In the genomic region with DNA sequence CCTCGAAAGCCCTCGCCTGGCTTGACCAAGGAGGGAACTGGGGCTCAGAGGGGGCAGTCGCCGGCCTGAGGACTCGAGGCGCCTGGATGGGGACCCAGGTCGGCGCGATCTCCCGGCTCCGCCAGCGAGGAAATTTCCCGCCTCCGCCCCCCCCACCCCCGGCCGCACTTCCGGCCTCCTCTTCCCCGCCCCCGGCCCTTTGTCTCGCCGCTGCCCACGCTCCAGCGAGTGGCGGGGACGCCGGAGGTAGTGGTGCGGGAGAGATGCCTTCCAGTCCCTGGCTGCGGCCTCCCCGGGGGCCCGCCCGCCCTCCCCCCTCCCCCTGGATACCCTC, we compare ENCODE assay signal across 9 cellular contexts. TPM values are rescaled to one million over a fixed set of nuclear protein-coding genes. Genes with fewer than 3 reads are reported as not detected.
A peak's percentile ranks its signal among the peaks of the same experiment; 100 is the strongest.
DNase-seq lines count a peak whose midpoint lies in the region; ATAC-seq and TF ChIP-seq lines count a peak whose summit lies in the region.
"Had no signal": no experiment of that assay in that cellular context is flagged by ENCODE, and none has a peak within 500 bp of the region (broad histone marks: within the 10 kb centered on the region; RNA-seq: fewer than 3 reads in every experiment).

No MANE protein-coding gene starts in this region.

- no peak for DNase-seq in CD4-positive, alpha-beta T cell
- DNase-seq in RWPE1 (ENCODE audit: low spot score) (no peak), glomerular visceral epithelial cell (ENCODE audit: extremely low spot score) (peak; percentile 23), germinal center (ENCODE audit: low spot score) (no peak)
- DNase-seq in stimulated activated naive B cell treated with anti-CD40 and anti-IgM and Interleukin-4, amounts not matched to agents 10 μg/mL and 1 μg/mL and 100 μg/mL, for 72 hours: no peak
- DNase-seq in activated CD4-positive, alpha-beta T cell treated with anti-CD3 and anti-CD28 coated beads, Interleukin-2, amount 50 U/mL, for 48 hours: no peak

- H3K27me3 Mint-ChIP-seq in CD4-positive, alpha-beta T cell: peaks cover 50% of the 10 kb centered on the region
- H3K27me3 Mint-ChIP-seq in stimulated activated naive B cell treated with anti-CD40 and anti-IgM and Interleukin-4, amounts not matched to agents 10 μg/mL and 1 μg/mL and 100 μg/mL, for 72 hours: peaks cover 32 to 38% of the 10 kb centered on the region in 2 donors

- peak overlapping the region; percentile 84 for H3K4me3 Mint-ChIP-seq in CD4-positive, alpha-beta T cell
- H3K4me3 Mint-ChIP-seq in stimulated activated naive B cell treated with anti-CD40 and anti-IgM and Interleukin-4, amounts not matched to agents 10 μg/mL and 1 μg/mL and 100 μg/mL, for 72 hours: peak overlapping the region; percentile 74 to 76

- intact Hi-C loops in CD4-positive, alpha-beta T cell (cut with DNase I, micrococcal nuclease): no loop called here

- no peak for TF ChIP-seq CTCF in CD4-positive, alpha-beta T cell (IDR thresholded peaks at IDR 0.05)
- peak; percentile 21; the same call in 1 of the 2 replicates for TF ChIP-seq CTCF in RWPE1 (conservative IDR thresholded peaks at IDR 0.05; ENCODE audit: low read depth)

- H3K9me3 ChIP-seq in CD4-positive, alpha-beta T cell (ENCODE audit: control insufficient read depth, low read length): no peaks in the 10 kb centered on the region

- H3K27ac ChIP-seq in CD4-positive, alpha-beta T cell (ENCODE audit: low read depth, low read length): no peak overlapping the region
- peak overlapping the region; percentile 66 for H3K27ac ChIP-seq in RWPE1

- CTCF ChIA-PET in CD4-positive, alpha-beta T cell (lab: Charles Lee): no interaction called here
- CTCF ChIA-PET in RWPE1 (lab: Yijun Ruan, JAX): no interaction called here

- POLR2A ChIA-PET in CD4-positive, alpha-beta T cell (lab: Charles Lee): no interaction called here
- POLR2A ChIA-PET in RWPE1 (lab: Yijun Ruan, JAX; ENCODE audit: low non-redundant PET): no interaction called here

- H3K36me3 Mint-ChIP-seq in CD4-positive, alpha-beta T cell (ENCODE audit: low read depth): no peaks in the 10 kb centered on the region
- peaks cover 2 to 6% of the 10 kb centered on the region in 2 donors for H3K36me3 Mint-ChIP-seq in stimulated activated naive B cell treated with anti-CD40 and anti-IgM and Interleukin-4, amounts not matched to agents 10 μg/mL and 1 μg/mL and 100 μg/mL, for 72 hours

- peaks cover 11% of the 10 kb centered on the region for H3K4me1 Mint-ChIP-seq in CD4-positive, alpha-beta T cell (ENCODE audit: low read depth)
- H3K4me1 Mint-ChIP-seq in stimulated activated naive B cell treated with anti-CD40 and anti-IgM and Interleukin-4, amounts not matched to agents 10 μg/mL and 1 μg/mL and 100 μg/mL, for 72 hours: peaks cover 9 to 13% of the 10 kb centered on the region in 2 donors

- H3K9me3 Mint-ChIP-seq in CD4-positive, alpha-beta T cell: no peaks in the 10 kb centered on the region
- no peaks in the 10 kb centered on the region for H3K9me3 Mint-ChIP-seq in stimulated activated naive B cell treated with anti-CD40 and anti-IgM and Interleukin-4, amounts not matched to agents 10 μg/mL and 1 μg/mL and 100 μg/mL, for 72 hours

- H3K27ac Mint-ChIP-seq in CD4-positive, alpha-beta T cell: no peak overlapping the region
- no peak overlapping the region for H3K27ac Mint-ChIP-seq in stimulated activated naive B cell treated with anti-CD40 and anti-IgM and Interleukin-4, amounts not matched to agents 10 μg/mL and 1 μg/mL and 100 μg/mL, for 72 hours

- ATAC-seq in CD4-positive, alpha-beta T cell (ENCODE audit: poor library complexity): no peak
- peak; percentile 7 for ATAC-seq in GM21737 (IDR thresholded peaks at IDR 0.05; ENCODE audit: unreplicated experiment)
- ATAC-seq in stimulated activated naive B cell treated with anti-CD40 and anti-IgM and Interleukin-4, amounts not matched to agents 10 μg/mL and 1 μg/mL and 100 μg/mL, for 72 hours (replicated peaks): peak; percentile 7 to 12
- ATAC-seq in HG03457 (IDR thresholded peaks at IDR 0.05; ENCODE audit: unreplicated experiment): no peak

- H3K27me3 ChIP-seq in CD4-positive, alpha-beta T cell (ENCODE audit: control insufficient read depth, insufficient read depth, low read length): peaks cover 9% of the 10 kb centered on the region

RNA-seq across cellular contexts. Expression of a gene that starts 0.4 kb away (rescaled TPM):
- total RNA-seq in CD4-positive, alpha-beta T cell: under 1 TPM; 0.22 to 0.36 TPM

RNA-seq across cellular contexts. Expression of a gene that starts 19.9 kb away (rescaled TPM):
- not detected for total RNA-seq in CD4-positive, alpha-beta T cell
- total RNA-seq: renal cortical epithelial cell had no signal

RNA-seq across cellular contexts. Expression of a gene that starts 20.1 kb away (rescaled TPM):
- not detected for total RNA-seq in CD4-positive, alpha-beta T cell
- total RNA-seq: renal cortical epithelial cell had no signal

RNA-seq across cellular contexts. Expression of a gene that starts 36.9 kb away (rescaled TPM):
- 1 to 10 TPM; 7.8 to 7.9 TPM for total RNA-seq in CD4-positive, alpha-beta T cell

Comparison
In these comparisons a context has a peak if more than half of its experiments do, and no peak if none do; other contexts are left out.
1. ATAC-seq: peak in GM21737 (single experiment) and stimulated activated naive B cell treated with anti-CD40 and anti-IgM and Interleukin-4, amounts not matched to agents 10 μg/mL and 1 μg/mL and 100 μg/mL, for 72 hours (2 of 2); none in CD4-positive, alpha-beta T cell (single experiment) and HG03457 (single experiment).